Comparison of ENCODE assay signal across 7 cellular contexts in genomic region chrX:53433651-53434639, GRCh38.
A peak's percentile ranks its signal among the peaks of the same experiment; 100 is the strongest.
DNase-seq lines count a peak whose midpoint lies in the region; ATAC-seq, FAIRE-seq and TF ChIP-seq lines count a peak whose summit lies in the region.

TSS of gene HSD17B10 (minus strand) at chrX:53434370. CDS start at chrX:53434345, 25 bp downstream.

- peak; percentile 77 for ATAC-seq in HG02970 (IDR thresholded peaks at IDR 0.05; ENCODE audit: low FRiP score, unreplicated experiment)

- H3K4me3 ChIP-seq in astrocyte of the cerebellum (ENCODE audit: low read depth, low read length): peak within 1 kb of the TSS; percentile 77

- peak; percentile 95 for FAIRE-seq in GM18507 (lab: Jason Lieb, UNC)

- in situ Hi-C loops in astrocyte of the cerebellum (cut with HindIII; ENCODE audit: low sequenced_read_pairs): no loop called here

- DNase-seq in GM18507 (ENCODE audit: extremely low spot score, insufficient read length, low read depth) (peak; percentile 60), NCI-H187 treated with DMSO at 0.1 percent for 48 hours (lab: John Stamatoyannopoulos, UW) (peak; percentile 24), T-helper 9 cell (peak; percentile 82), astrocyte of the cerebellum (ENCODE audit: low read depth) (peak; percentile 28), hepatic stellate cell (ENCODE audit: low spot score) (peak; percentile 96), retina (peak; percentile 82)

- TF ChIP-seq CTCF in astrocyte of the cerebellum (IDR thresholded peaks at IDR 0.05; ENCODE audit: low read depth, low read length, missing control alignments): no peak

Comparison
In these comparisons a context has a peak if more than half of its experiments do, and no peak if none do; other contexts are left out.
1. Peak in every context shown above with its lines: DNase-seq, ATAC-seq and H3K4me3 ChIP-seq.
2. DNase-seq: peak in every context shown above with its lines; median percentile 96 in hepatic stellate cell; 82 in T-helper 9 cell; 82 in retina; 60 in GM18507; 28 in astrocyte of the cerebellum; 24 in NCI-H187 treated with DMSO at 0.1 percent for 48 hours.